In genomic region chr22:23539135-23539838, GRCh38 we compare ENCODE assay signal across 8 cellular contexts.
A peak's percentile ranks its signal among the peaks of the same experiment; 100 is the strongest.
DNase-seq lines count a peak whose midpoint lies in the region; ATAC-seq and TF ChIP-seq lines count a peak whose summit lies in the region.

No MANE protein-coding gene starts in this region.

- TF ChIP-seq CTCF in GM06990 (IDR thresholded peaks at IDR 0.05; ENCODE audit: insufficient read depth, low read length, poor library complexity, severe bottlenecking) = peak; percentile 87

- H3K27me3 ChIP-seq in GM06990 (replicated peaks; ENCODE audit: control insufficient read depth, insufficient read depth, low read length) (no peaks in the 10 kb centered on the region; the same call in 1 of the 2 replicates), endocrine pancreas (ENCODE audit: control insufficient read depth, insufficient read depth, low read length) (no peaks in the 10 kb centered on the region)

- no peaks in the 10 kb centered on the region for H3K36me3 ChIP-seq in GM06990 (ENCODE audit: control insufficient read depth, insufficient read depth, low read length)
- no peaks in the 10 kb centered on the region for H3K36me3 ChIP-seq in endocrine pancreas (ENCODE audit: control insufficient read depth, insufficient read depth, low read length)

- H3K9me3 ChIP-seq in endocrine pancreas (ENCODE audit: control insufficient read depth, low read length) = no peaks in the 10 kb centered on the region

- no peak for ATAC-seq in GM18858 (IDR thresholded peaks at IDR 0.05; ENCODE audit: unreplicated experiment)

- H3K4me3 ChIP-seq in GM06990 (replicated peaks; ENCODE audit: low read depth, low read length) = no peak overlapping the region; the same call in 1 of the 2 replicates
- peak overlapping the region; percentile 57 for H3K4me3 ChIP-seq in endocrine pancreas (ENCODE audit: control insufficient read depth, insufficient read depth, low read length)

- H3K4me1 ChIP-seq in endocrine pancreas (ENCODE audit: control insufficient read depth, insufficient read depth, low read length) = no peaks in the 10 kb centered on the region

- DNase-seq in GM06990 (ENCODE audit: extremely low read depth, insufficient read length) (no peak), HK-2 (ENCODE audit: unreplicated experiment) (peak; percentile 64), NCI-H82 treated with DMSO at 0.1 percent for 48 hours (lab: John Stamatoyannopoulos, UW; ENCODE audit: unreplicated experiment) (peak; percentile 61), middle frontal gyrus (ENCODE audit: extremely low spot score, low spot score) (peak; percentile 69)
- DNase-seq in activated CD8-positive, alpha-beta memory T cell treated with anti-CD3 and anti-CD28 coated beads for 24 hours = peak; percentile 86
- peak; percentile 44 to 57 for DNase-seq in stimulated activated CD8-positive, alpha-beta memory T cell treated with anti-CD3 and anti-CD28 coated beads, Interleukin-2, amount 100 ng/mL, for 1 hour (ENCODE audit: low read depth in 2 of 2)

- peak overlapping the region; percentile 30 for H3K9ac ChIP-seq in endocrine pancreas (ENCODE audit: control insufficient read depth, insufficient read depth, low read length)
